Comparison of ENCODE assay signal across 17 cellular contexts in the genomic region with DNA sequence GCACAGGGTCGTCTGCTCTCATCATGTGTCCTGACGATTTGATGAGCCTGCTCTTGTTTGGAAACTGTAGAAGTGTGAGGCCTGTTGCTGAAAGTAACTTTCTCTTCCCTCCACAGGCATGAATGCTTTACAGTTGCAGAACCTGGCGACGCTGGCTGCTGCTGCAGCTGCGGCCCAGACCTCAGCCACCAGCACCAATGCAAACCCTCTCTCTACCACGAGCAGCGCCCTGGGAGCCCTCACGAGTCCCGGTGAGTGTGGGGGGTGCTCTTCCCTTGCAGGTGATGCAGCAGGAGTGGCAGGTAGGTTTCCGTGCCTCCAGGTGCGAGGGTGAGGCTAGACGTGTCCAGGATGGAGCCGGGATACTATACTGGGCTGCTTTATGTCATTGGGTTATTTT.
DNase-seq lines count a peak whose midpoint lies in the region; ATAC-seq and TF ChIP-seq lines count a peak whose summit lies in the region.
"Had no signal": no experiment of that assay in that cellular context is flagged by ENCODE, and none has a peak within 500 bp of the region (broad histone marks: within the 10 kb centered on the region; RNA-seq: fewer than 3 reads in every experiment).

No MANE protein-coding gene starts in this region.

- H3K36me3 Mint-ChIP-seq in activated naive CD4-positive, alpha-beta T cell treated with anti-CD3 and anti-CD28 coated beads for 36 hours (ENCODE audit: low read depth), result peaks cover 38% of the 10 kb centered on the region
- H3K36me3 Mint-ChIP-seq in activated B cell treated with CpG ODN at 0.5 μM for 24 hours (ENCODE audit: low read depth), result peaks cover 69% of the 10 kb centered on the region
- peaks cover 57% of the 10 kb centered on the region for H3K36me3 Mint-ChIP-seq in central memory CD8-positive, alpha-beta T cell (ENCODE audit: insufficient read depth)
- no peaks in the 10 kb centered on the region for H3K36me3 Mint-ChIP-seq in stimulated activated effector memory CD8-positive, alpha-beta T cell treated with anti-CD3 and anti-CD28 coated beads, Interleukin-12 subunit alpha, Interleukin-12 subunit beta, amount 100 ng/mL, for 72 hours

- H3K4me3 Mint-ChIP-seq in activated naive CD4-positive, alpha-beta T cell treated with anti-CD3 and anti-CD28 coated beads for 36 hours, result no peak overlapping the region
- H3K4me3 Mint-ChIP-seq in activated B cell treated with CpG ODN at 0.5 μM for 24 hours, result no peak overlapping the region
- H3K4me3 Mint-ChIP-seq in central memory CD8-positive, alpha-beta T cell, result no peak overlapping the region
- H3K4me3 Mint-ChIP-seq in stimulated activated effector memory CD8-positive, alpha-beta T cell treated with anti-CD3 and anti-CD28 coated beads, Interleukin-12 subunit alpha, Interleukin-12 subunit beta, amount 100 ng/mL, for 72 hours, result no peak overlapping the region

- CTCF ChIA-PET in activated naive CD4-positive, alpha-beta T cell treated with anti-CD3 and anti-CD28 coated beads for 36 hours (lab: Charles Lee), result no interaction called here
- CTCF ChIA-PET in activated B cell treated with CpG ODN at 0.5 μM for 24 hours (lab: Charles Lee), result no interaction called here

- peak overlapping the region; percentile 26 for H3K27ac Mint-ChIP-seq in activated naive CD4-positive, alpha-beta T cell treated with anti-CD3 and anti-CD28 coated beads for 36 hours
- H3K27ac Mint-ChIP-seq in activated B cell treated with CpG ODN at 0.5 μM for 24 hours, result peak overlapping the region; percentile 12
- H3K27ac Mint-ChIP-seq in central memory CD8-positive, alpha-beta T cell (ENCODE audit: low read depth), result peak overlapping the region; percentile 59
- H3K27ac Mint-ChIP-seq in stimulated activated effector memory CD8-positive, alpha-beta T cell treated with anti-CD3 and anti-CD28 coated beads, Interleukin-12 subunit alpha, Interleukin-12 subunit beta, amount 100 ng/mL, for 72 hours, result peak overlapping the region; percentile 79

- POLR2A ChIA-PET in activated B cell treated with CpG ODN at 0.5 μM for 24 hours (lab: Charles Lee), result no interaction called here

- intact Hi-C loops in activated naive CD4-positive, alpha-beta T cell treated with anti-CD3 and anti-CD28 coated beads for 36 hours (cut with micrococcal nuclease), result no loop called here
- intact Hi-C loops in activated B cell treated with CpG ODN at 0.5 μM for 24 hours (cut with micrococcal nuclease), result no loop called here

- peaks cover 19% of the 10 kb centered on the region for H3K4me1 Mint-ChIP-seq in activated naive CD4-positive, alpha-beta T cell treated with anti-CD3 and anti-CD28 coated beads for 36 hours (ENCODE audit: low read depth)
- H3K4me1 Mint-ChIP-seq in activated B cell treated with CpG ODN at 0.5 μM for 24 hours, result peaks cover 4% of the 10 kb centered on the region
- peaks cover 18% of the 10 kb centered on the region for H3K4me1 Mint-ChIP-seq in central memory CD8-positive, alpha-beta T cell
- H3K4me1 Mint-ChIP-seq in stimulated activated effector memory CD8-positive, alpha-beta T cell treated with anti-CD3 and anti-CD28 coated beads, Interleukin-12 subunit alpha, Interleukin-12 subunit beta, amount 100 ng/mL, for 72 hours, result peaks cover 14% of the 10 kb centered on the region

- DNase-seq in activated naive CD4-positive, alpha-beta T cell treated with anti-CD3 and anti-CD28 coated beads for 36 hours, result no peak
- DNase-seq in activated naive CD4-positive, alpha-beta T cell (lab: John Stamatoyannopoulos, UW), result no peak
- DNase-seq in activated B cell treated with CpG ODN at 0.5 μM for 24 hours, result no peak
- no peak for DNase-seq in central memory CD8-positive, alpha-beta T cell (ENCODE audit: low spot score in 2 of 2)
- DNase-seq in stimulated activated effector memory CD8-positive, alpha-beta T cell treated with anti-CD3 and anti-CD28 coated beads, Interleukin-12 subunit alpha, Interleukin-12 subunit beta, amount 100 ng/mL, for 72 hours (ENCODE audit: low spot score in 2 of 2), result no peak
- DNase-seq: C1 segment of cervical spinal cord, Caco-2, DMS53, HCEC 1CT, MV-4-11, NCI-H1436, NCI-H2081, NCI-H524, Peyer's patch had no signal

- no peaks in the 10 kb centered on the region for H3K9me3 Mint-ChIP-seq in activated naive CD4-positive, alpha-beta T cell treated with anti-CD3 and anti-CD28 coated beads for 36 hours
- no peaks in the 10 kb centered on the region for H3K9me3 Mint-ChIP-seq in activated B cell treated with CpG ODN at 0.5 μM for 24 hours
- no peaks in the 10 kb centered on the region for H3K9me3 Mint-ChIP-seq in central memory CD8-positive, alpha-beta T cell
- no peaks in the 10 kb centered on the region for H3K9me3 Mint-ChIP-seq in stimulated activated effector memory CD8-positive, alpha-beta T cell treated with anti-CD3 and anti-CD28 coated beads, Interleukin-12 subunit alpha, Interleukin-12 subunit beta, amount 100 ng/mL, for 72 hours

- H3K27me3 Mint-ChIP-seq in activated naive CD4-positive, alpha-beta T cell treated with anti-CD3 and anti-CD28 coated beads for 36 hours (ENCODE audit: low read depth), result no peaks in the 10 kb centered on the region
- no peaks in the 10 kb centered on the region for H3K27me3 Mint-ChIP-seq in activated B cell treated with CpG ODN at 0.5 μM for 24 hours
- H3K27me3 Mint-ChIP-seq in central memory CD8-positive, alpha-beta T cell, result no peaks in the 10 kb centered on the region

- ATAC-seq in activated B cell treated with CpG ODN at 0.5 μM for 24 hours (ENCODE audit: low read depth) (no peak), HG03378 (IDR thresholded peaks at IDR 0.05; ENCODE audit: unreplicated experiment) (no peak), HG03571 (IDR thresholded peaks at IDR 0.05; ENCODE audit: unreplicated experiment) (no peak), GM18870 (IDR thresholded peaks at IDR 0.05; ENCODE audit: unreplicated experiment) (no peak)
- no peak for ATAC-seq in central memory CD8-positive, alpha-beta T cell (replicated peaks; ENCODE audit: extremely low read depth, poor library complexity, severe bottlenecking)
- ATAC-seq in stimulated activated effector memory CD8-positive, alpha-beta T cell treated with anti-CD3 and anti-CD28 coated beads, Interleukin-12 subunit alpha, Interleukin-12 subunit beta, amount 100 ng/mL, for 72 hours, result no peak

- no peak for TF ChIP-seq CTCF in activated B cell treated with CpG ODN at 0.5 μM for 24 hours (IDR thresholded peaks at IDR 0.05)

Comparison
In these comparisons a context has a peak if more than half of its experiments do, and no peak if none do; other contexts are left out.
1. H3K27ac Mint-ChIP-seq: peak in every context shown above with its lines; median percentile 79 in stimulated activated effector memory CD8-positive, alpha-beta T cell treated with anti-CD3 and anti-CD28 coated beads, Interleukin-12 subunit alpha, Interleukin-12 subunit beta, amount 100 ng/mL, for 72 hours; 59 in central memory CD8-positive, alpha-beta T cell; 26 in activated naive CD4-positive, alpha-beta T cell treated with anti-CD3 and anti-CD28 coated beads for 36 hours; 12 in activated B cell treated with CpG ODN at 0.5 μM for 24 hours.